Comparison of ENCODE assay signal across 7 cellular contexts in genomic region chr10:79178614-79179403, GRCh38.
DNase-seq lines count a peak whose midpoint lies in the region; ATAC-seq, FAIRE-seq and TF ChIP-seq lines count a peak whose summit lies in the region.

No MANE protein-coding gene starts in this region.

- no peak overlapping the region for H3K27ac ChIP-seq in H9 (ENCODE audit: insufficient read length, low read depth, low read length)
- peak overlapping the region; percentile 79 for H3K27ac ChIP-seq in smooth muscle cell (ENCODE audit: low read depth)

- peaks cover 42 to 67% of the 10 kb centered on the region in 2 experiments for H3K4me1 Mint-ChIP-seq in H9

- peaks cover 40% of the 10 kb centered on the region for H3F3A ChIP-seq in smooth muscle cell (ENCODE audit: low read depth)

- H3K9ac ChIP-seq in H9 (ENCODE audit: extremely low read depth, insufficient read length, low read length), result no peak overlapping the region
- H3K9ac ChIP-seq in smooth muscle cell (ENCODE audit: low read depth), result no peak overlapping the region

- H3K4me3 ChIP-seq in smooth muscle cell, result no peak overlapping the region

- no peak overlapping the region for H2BK5ac ChIP-seq in H9 (ENCODE audit: insufficient read length, low read length)

- H3K36me3 ChIP-seq in smooth muscle cell (ENCODE audit: low read depth), result no peaks in the 10 kb centered on the region

- 0 out of 2 replicates have a peak overlapping the region, but pooled peaks have one; percentile 1 for H3K14ac ChIP-seq in H9 (ENCODE audit: insufficient read depth, low read length)

- H3K9me3 Mint-ChIP-seq in H9, result no peaks in the 10 kb centered on the region

- H3K4me3 Mint-ChIP-seq in H9, result no peak overlapping the region; a peak in 1 of 5 replicates

- no peak overlapping the region for H2AK5ac ChIP-seq in H9 (ENCODE audit: insufficient read length, low read length)

- H3K27me3 ChIP-seq in H9 (ENCODE audit: insufficient read depth, low read length) (no peaks in the 10 kb centered on the region), smooth muscle cell (ENCODE audit: low read depth) (no peaks in the 10 kb centered on the region)

- H3K9me3 ChIP-seq in H9 (ENCODE audit: control insufficient read depth, low read depth, low read length) (no peaks in the 10 kb centered on the region), smooth muscle cell (replicated peaks; ENCODE audit: low read depth) (no peaks in the 10 kb centered on the region)

- no peak overlapping the region for H3K4ac ChIP-seq in H9 (ENCODE audit: low read depth, low read length)

- no peak overlapping the region for H2BK15ac ChIP-seq in H9 (ENCODE audit: low read depth, low read length)

- H3K56ac ChIP-seq in H9 (ENCODE audit: insufficient read length, low read depth, low read length), result no peak overlapping the region

- H2BK20ac ChIP-seq in H9 (ENCODE audit: low read depth, low read length, poor library complexity, severe bottlenecking), result no peak overlapping the region

- no CpG with 5 or more reads among the region's 9 CpGs for WGBS in H9 (ENCODE audit: extremely low coverage, insufficient read length, low lambda C conversion rate)
- 8% methylated on average over 9 of the region's 9 CpGs for WGBS in smooth muscle cell (ENCODE audit: low lambda C conversion rate)

- H3K4me2 ChIP-seq in H9 (ENCODE audit: insufficient read depth, insufficient read length, low read length) (no peak overlapping the region), smooth muscle cell (peak overlapping the region; percentile 56)

- H3K23me2 ChIP-seq in H9 (ENCODE audit: insufficient read length, low read depth, low read length, poor library complexity, severe bottlenecking), result no peaks in the 10 kb centered on the region

- no peak overlapping the region for H4K8ac ChIP-seq in H9 (replicated peaks; ENCODE audit: insufficient read length, low read depth, low read length)

- H2BK12ac ChIP-seq in H9 (ENCODE audit: insufficient read length, low read depth, low read length), result no peak overlapping the region

- no peak overlapping the region for H2BK120ac ChIP-seq in H9 (ENCODE audit: low read depth, low read length, poor library complexity, severe bottlenecking)

- FAIRE-seq in RCC 7860 (lab: Jason Lieb, UNC), result peak; percentile 92

- H2AFZ ChIP-seq in H9 (ENCODE audit: low read length), result no peak overlapping the region
- H2AFZ ChIP-seq in smooth muscle cell (ENCODE audit: low read depth), result no peak overlapping the region

- intact Hi-C loops in Right ventricle myocardium superior (cut with DNase I), result no loop called here

- no peak overlapping the region for H3K23ac ChIP-seq in H9 (ENCODE audit: insufficient read length, low read depth, low read length)

- ATAC-seq in Right ventricle myocardium superior (ENCODE audit: poor library complexity) (peak; percentile 22), HG03521 (IDR thresholded peaks at IDR 0.05; ENCODE audit: unreplicated experiment) (no peak), GM18873 (IDR thresholded peaks at IDR 0.05; ENCODE audit: low FRiP score, unreplicated experiment) (no peak)

- peaks cover 2% of the 10 kb centered on the region for H4K20me1 ChIP-seq in H9 (ENCODE audit: control insufficient read depth, insufficient read depth, insufficient read length)
- peaks cover 100% of the 10 kb centered on the region for H4K20me1 ChIP-seq in smooth muscle cell (ENCODE audit: low read depth)

- TF ChIP-seq CTCF in H9 (conservative IDR thresholded peaks at IDR 0.05) (no peak), smooth muscle cell (IDR thresholded peaks at IDR 0.05; ENCODE audit: borderline replicate concordance, insufficient read depth, poor library complexity, severe bottlenecking) (no peak)

- no peak overlapping the region for H3T11ph ChIP-seq in H9 (ENCODE audit: low read length)

- H3K18ac ChIP-seq in H9 (ENCODE audit: insufficient read length, low read depth, low read length), result no peak overlapping the region

- no peaks in the 10 kb centered on the region; a peak in 2 of 7 replicates for H3K36me3 Mint-ChIP-seq in H9 (ENCODE audit: insufficient read depth in 1 of 3, low read depth in 3 of 3)

- H3K4me1 ChIP-seq in H9 (ENCODE audit: insufficient read depth, low read length) (peaks cover 5% of the 10 kb centered on the region; the same call in 1 of the 2 replicates), smooth muscle cell (ENCODE audit: low read depth) (peaks cover 48% of the 10 kb centered on the region)

- H4K91ac ChIP-seq in H9 (ENCODE audit: insufficient read length, low read depth, low read length), result no peak overlapping the region

- H4K5ac ChIP-seq in H9 (ENCODE audit: insufficient read length, low read depth, low read length), result no peak overlapping the region

- no peaks in the 10 kb centered on the region for H3K79me1 ChIP-seq in H9 (ENCODE audit: insufficient read depth, low read depth, low read length, poor library complexity, severe bottlenecking)

- H3K27ac Mint-ChIP-seq in H9, result peak overlapping the region in 1 of 3 experiments; percentile 57; a peak in 2 of 7 replicates

- H3K79me2 ChIP-seq in H9 (ENCODE audit: insufficient read depth, low read length) (no peaks in the 10 kb centered on the region), smooth muscle cell (ENCODE audit: low read depth) (peaks cover 12% of the 10 kb centered on the region)

- DNase-seq in H9 (no peak), RCC 7860 (ENCODE audit: low spot score) (peak; percentile 97), Right ventricle myocardium superior (no peak), smooth muscle cell (lab: John Stamatoyannopoulos, UW; ENCODE audit: unreplicated experiment) (no peak)
- DNase-seq in activated effector memory CD4-positive, alpha-beta T cell treated with Interleukin-2 at 50 U/mL for 16 hours, result no peak

- H3K27me3 Mint-ChIP-seq in H9 (ENCODE audit: low read depth), result no peaks in the 10 kb centered on the region; the same call in 1 of the 2 replicates
